Comparison of ENCODE assay signal across 8 cellular contexts in genomic region chr7:79976711-79977020, GRCh38.
DNase-seq lines count a peak whose midpoint lies in the region; ATAC-seq and TF ChIP-seq lines count a peak whose summit lies in the region.
"Not testable (repeated sequence)": the region's sequence is repeated elsewhere in the genome, so short reads cannot be mapped to it uniquely, and the experiment has no call there.

No MANE protein-coding gene starts in this region.

- not testable (repeated sequence) for H3K9me3 Mint-ChIP-seq in CD8-positive, alpha-beta T cell; activated CD4-positive, alpha-beta T cell treated with anti-CD3 and anti-CD28 coated beads, Interleukin-2, amount 10 ng/mL, durations not matched to agents 7 days and 5 days; activated T-cell treated with anti-CD3 and anti-CD28 coated beads, Interleukin-2, amount 50 U/mL, for 72 hours; activated naive CD4-positive, alpha-beta T cell treated with anti-CD3 and anti-CD28 coated beads, Interleukin-2, amount 50 U/mL, for 24 hours; natural killer cell treated with Interleukin-12 subunit alpha and Interleukin-12 subunit beta and Interleukin-15 and Interleukin-18, amount 100 ng/mL, for 72 hours; stimulated activated naive CD8-positive, alpha-beta T cell treated with anti-CD3 and anti-CD28 coated beads, Interleukin-15, Interleukin-2, amounts not matched to agents 100 ng/mL and 50 ng/mL, for 24 hours
- H3K9me3 Mint-ChIP-seq in T-cell: peaks cover 0 to 13% (median 0%) of the 10 kb centered on the region in 3 donors

- not testable (repeated sequence) for H3K27ac ChIP-seq in CD8-positive, alpha-beta T cell (ENCODE audit: low read depth, low read length)

- H3K9me3 ChIP-seq in CD8-positive, alpha-beta T cell (ENCODE audit: low read length): not testable (repeated sequence)

- CTCF ChIA-PET in CD8-positive, alpha-beta T cell (lab: Charles Lee): interaction anchor here (0.7 kb wide), 1 partner anchor 525 kb away, joined by 4 read pairs; no protein-coding TSS in a partner anchor
- CTCF ChIA-PET in T-cell (lab: Charles Lee): interaction anchor here in 1 of 2 donors (0.6 to 0.9 kb wide), 3 partner anchors 15 to 57 kb away, joined by 3 read pairs; no protein-coding TSS in a partner anchor
- CTCF ChIA-PET in activated CD4-positive, alpha-beta T cell treated with anti-CD3 and anti-CD28 coated beads, Interleukin-2, amount 10 ng/mL, durations not matched to agents 7 days and 5 days (lab: Charles Lee): not testable (repeated sequence)

- not testable (repeated sequence) for H3K36me3 ChIP-seq in CD8-positive, alpha-beta T cell (ENCODE audit: insufficient read depth, low read length)

- not testable (repeated sequence) for H3K4me3 ChIP-seq in CD8-positive, alpha-beta T cell (ENCODE audit: low read depth, low read length)

- DNase-seq in CD8-positive, alpha-beta T cell: peak in 2 of 7 experiments; percentile 31 to 55
- DNase-seq in T-cell: peak in 19 of 34 experiments; percentile 2 to 59 (median 21)
- peak; percentile 10 for DNase-seq in activated CD4-positive, alpha-beta T cell treated with anti-CD3 and anti-CD28 coated beads, Interleukin-2, amount 10 ng/mL, durations not matched to agents 7 days and 5 days
- not testable (repeated sequence) for DNase-seq in activated T-cell treated with anti-CD3 and anti-CD28 coated beads, Interleukin-2, amount 50 U/mL, for 72 hours; natural killer cell treated with Interleukin-12 subunit alpha and Interleukin-12 subunit beta and Interleukin-15 and Interleukin-18, amount 100 ng/mL, for 72 hours (ENCODE audit: low spot score)
- DNase-seq in effector CD8-positive, alpha-beta T cell (lab: John Stamatoyannopoulos, UW): peak; percentile 4

- not testable (repeated sequence) for H3K27me3 Mint-ChIP-seq in CD8-positive, alpha-beta T cell (ENCODE audit: low read depth); T-cell; activated CD4-positive, alpha-beta T cell treated with anti-CD3 and anti-CD28 coated beads, Interleukin-2, amount 10 ng/mL, durations not matched to agents 7 days and 5 days; activated T-cell treated with anti-CD3 and anti-CD28 coated beads, Interleukin-2, amount 50 U/mL, for 72 hours (ENCODE audit: low read depth); activated naive CD4-positive, alpha-beta T cell treated with anti-CD3 and anti-CD28 coated beads, Interleukin-2, amount 50 U/mL, for 24 hours; natural killer cell treated with Interleukin-12 subunit alpha and Interleukin-12 subunit beta and Interleukin-15 and Interleukin-18, amount 100 ng/mL, for 72 hours; stimulated activated naive CD8-positive, alpha-beta T cell treated with anti-CD3 and anti-CD28 coated beads, Interleukin-15, Interleukin-2, amounts not matched to agents 100 ng/mL and 50 ng/mL, for 24 hours

- not testable (repeated sequence) for H3K4me1 ChIP-seq in CD8-positive, alpha-beta T cell (ENCODE audit: insufficient read depth, low read length)

- TF ChIP-seq CTCF in CD8-positive, alpha-beta T cell (IDR thresholded peaks at IDR 0.05): not testable (repeated sequence)

- not testable (repeated sequence) for H3K36me3 Mint-ChIP-seq in CD8-positive, alpha-beta T cell; T-cell; activated CD4-positive, alpha-beta T cell treated with anti-CD3 and anti-CD28 coated beads, Interleukin-2, amount 10 ng/mL, durations not matched to agents 7 days and 5 days (ENCODE audit: low read depth); activated T-cell treated with anti-CD3 and anti-CD28 coated beads, Interleukin-2, amount 50 U/mL, for 72 hours (ENCODE audit: insufficient read depth in 2 of 2); activated naive CD4-positive, alpha-beta T cell treated with anti-CD3 and anti-CD28 coated beads, Interleukin-2, amount 50 U/mL, for 24 hours; natural killer cell treated with Interleukin-12 subunit alpha and Interleukin-12 subunit beta and Interleukin-15 and Interleukin-18, amount 100 ng/mL, for 72 hours; stimulated activated naive CD8-positive, alpha-beta T cell treated with anti-CD3 and anti-CD28 coated beads, Interleukin-15, Interleukin-2, amounts not matched to agents 100 ng/mL and 50 ng/mL, for 24 hours (ENCODE audit: low read depth)

- not testable (repeated sequence) for H3K27me3 ChIP-seq in CD8-positive, alpha-beta T cell (ENCODE audit: insufficient read depth, low read length)

- H3K27ac Mint-ChIP-seq in CD8-positive, alpha-beta T cell: peak overlapping the region; percentile 86
- H3K27ac Mint-ChIP-seq in T-cell: peak overlapping the region; percentile 72 to 84
- H3K27ac Mint-ChIP-seq in activated CD4-positive, alpha-beta T cell treated with anti-CD3 and anti-CD28 coated beads, Interleukin-2, amount 10 ng/mL, durations not matched to agents 7 days and 5 days: peak overlapping the region; percentile 50
- H3K27ac Mint-ChIP-seq in activated T-cell treated with anti-CD3 and anti-CD28 coated beads, Interleukin-2, amount 50 U/mL, for 72 hours; activated naive CD4-positive, alpha-beta T cell treated with anti-CD3 and anti-CD28 coated beads, Interleukin-2, amount 50 U/mL, for 24 hours; natural killer cell treated with Interleukin-12 subunit alpha and Interleukin-12 subunit beta and Interleukin-15 and Interleukin-18, amount 100 ng/mL, for 72 hours; stimulated activated naive CD8-positive, alpha-beta T cell treated with anti-CD3 and anti-CD28 coated beads, Interleukin-15, Interleukin-2, amounts not matched to agents 100 ng/mL and 50 ng/mL, for 24 hours: not testable (repeated sequence)

- POLR2A ChIA-PET in CD8-positive, alpha-beta T cell (lab: Charles Lee): interaction anchor here (0.7 to 1.3 kb wide), 3 partner anchors 39 to 679 kb away, joined by 3 to 4 read pairs (median 3); no protein-coding TSS in a partner anchor
- POLR2A ChIA-PET in T-cell (lab: Charles Lee); activated CD4-positive, alpha-beta T cell treated with anti-CD3 and anti-CD28 coated beads, Interleukin-2, amount 10 ng/mL, durations not matched to agents 7 days and 5 days (lab: Charles Lee): not testable (repeated sequence)

- peak overlapping the region; percentile 84 for H3K4me3 Mint-ChIP-seq in CD8-positive, alpha-beta T cell
- H3K4me3 Mint-ChIP-seq in T-cell: peak overlapping the region; percentile 59 to 73 (median 70)
- peak overlapping the region; percentile 23 for H3K4me3 Mint-ChIP-seq in activated CD4-positive, alpha-beta T cell treated with anti-CD3 and anti-CD28 coated beads, Interleukin-2, amount 10 ng/mL, durations not matched to agents 7 days and 5 days
- peak overlapping the region; percentile 23 to 80 for H3K4me3 Mint-ChIP-seq in activated T-cell treated with anti-CD3 and anti-CD28 coated beads, Interleukin-2, amount 50 U/mL, for 72 hours
- peak overlapping the region; percentile 73 for H3K4me3 Mint-ChIP-seq in activated naive CD4-positive, alpha-beta T cell treated with anti-CD3 and anti-CD28 coated beads, Interleukin-2, amount 50 U/mL, for 24 hours
- peak overlapping the region; percentile 10 for H3K4me3 Mint-ChIP-seq in natural killer cell treated with Interleukin-12 subunit alpha and Interleukin-12 subunit beta and Interleukin-15 and Interleukin-18, amount 100 ng/mL, for 72 hours
- H3K4me3 Mint-ChIP-seq in stimulated activated naive CD8-positive, alpha-beta T cell treated with anti-CD3 and anti-CD28 coated beads, Interleukin-15, Interleukin-2, amounts not matched to agents 100 ng/mL and 50 ng/mL, for 24 hours: peak overlapping the region; percentile 77

- H3K4me1 Mint-ChIP-seq in CD8-positive, alpha-beta T cell (ENCODE audit: low read depth): peaks cover 11% of the 10 kb centered on the region
- not testable (repeated sequence) for H3K4me1 Mint-ChIP-seq in T-cell; activated CD4-positive, alpha-beta T cell treated with anti-CD3 and anti-CD28 coated beads, Interleukin-2, amount 10 ng/mL, durations not matched to agents 7 days and 5 days; activated T-cell treated with anti-CD3 and anti-CD28 coated beads, Interleukin-2, amount 50 U/mL, for 72 hours (ENCODE audit: low read depth); activated naive CD4-positive, alpha-beta T cell treated with anti-CD3 and anti-CD28 coated beads, Interleukin-2, amount 50 U/mL, for 24 hours; natural killer cell treated with Interleukin-12 subunit alpha and Interleukin-12 subunit beta and Interleukin-15 and Interleukin-18, amount 100 ng/mL, for 72 hours (ENCODE audit: low read depth in 2 of 2); stimulated activated naive CD8-positive, alpha-beta T cell treated with anti-CD3 and anti-CD28 coated beads, Interleukin-15, Interleukin-2, amounts not matched to agents 100 ng/mL and 50 ng/mL, for 24 hours (ENCODE audit: low read depth)

- ATAC-seq in CD8-positive, alpha-beta T cell: peak; percentile 46
- ATAC-seq in T-cell (replicated peaks in 1 of 4): peak in 3 of 4 experiments; percentile 23 to 62 (median 47)
- ATAC-seq in activated T-cell treated with anti-CD3 and anti-CD28 coated beads, Interleukin-2, amount 50 U/mL, for 72 hours (replicated peaks in 1 of 2); natural killer cell treated with Interleukin-12 subunit alpha and Interleukin-12 subunit beta and Interleukin-15 and Interleukin-18, amount 100 ng/mL, for 72 hours: not testable (repeated sequence)

- intact Hi-C loops in CD8-positive, alpha-beta T cell (cut with DNase I, micrococcal nuclease): not testable (repeated sequence)

Comparison
In these comparisons a context has a peak if more than half of its experiments do, and no peak if none do; other contexts are left out.
1. H3K4me3 Mint-ChIP-seq: peak in every context shown above with its lines; median percentile 84 in CD8-positive, alpha-beta T cell; 77 in stimulated activated naive CD8-positive, alpha-beta T cell treated with anti-CD3 and anti-CD28 coated beads, Interleukin-15, Interleukin-2, amounts not matched to agents 100 ng/mL and 50 ng/mL, for 24 hours; 73 in activated naive CD4-positive, alpha-beta T cell treated with anti-CD3 and anti-CD28 coated beads, Interleukin-2, amount 50 U/mL, for 24 hours; 70 in T-cell; 52 in activated T-cell treated with anti-CD3 and anti-CD28 coated beads, Interleukin-2, amount 50 U/mL, for 72 hours; 23 in activated CD4-positive, alpha-beta T cell treated with anti-CD3 and anti-CD28 coated beads, Interleukin-2, amount 10 ng/mL, durations not matched to agents 7 days and 5 days; 10 in natural killer cell treated with Interleukin-12 subunit alpha and Interleukin-12 subunit beta and Interleukin-15 and Interleukin-18, amount 100 ng/mL, for 72 hours.